ENCODE assay signal across 19 cellular contexts in genomic region chr17:61230461-61230860, GRCh38.
"Had no signal": no experiment of that assay in that cellular context is flagged by ENCODE, and none has a peak within 500 bp of the region (broad histone marks: within the 10 kb centered on the region; RNA-seq: fewer than 3 reads in every experiment).

No MANE protein-coding gene starts in this region.

- H3K9me3 Mint-ChIP-seq: T-cell; T-helper 1 cell treated with Interleukin-12 subunit alpha and Interleukin-12 subunit beta and Interleukin-4 antibody, amounts not matched to agents 30 μg/mL and 1 μg/mL, for 36 hours had no signal

- H3K4me3 Mint-ChIP-seq: T-cell; T-helper 1 cell treated with Interleukin-12 subunit alpha and Interleukin-12 subunit beta and Interleukin-4 antibody, amounts not matched to agents 30 μg/mL and 1 μg/mL, for 36 hours had no signal

- H3K9ac ChIP-seq: SK-N-SH had no signal

- H3K4me2 ChIP-seq: SK-N-SH had no signal

- H3K36me3 Mint-ChIP-seq: T-cell had no signal

- H3K27ac ChIP-seq: RWPE1 had no signal

- H3K27me3 Mint-ChIP-seq: T-cell had no signal

- H3K9me2 ChIP-seq: SK-N-SH had no signal

- H3K27ac Mint-ChIP-seq: T-cell; T-helper 1 cell treated with Interleukin-12 subunit alpha and Interleukin-12 subunit beta and Interleukin-4 antibody, amounts not matched to agents 30 μg/mL and 1 μg/mL, for 36 hours had no signal

- H3K9me3 ChIP-seq: SK-N-SH had no signal

- DNase-seq: Karpas-422, KBM-7, NCI-H1105, NCI-H1417 treated with DMSO at 0.1 percent for 48 hours, NCI-H187, NCI-H2029, NCI-H2081 treated with DMSO at 0.1 percent for 48 hours, NCI-H2171, NCI-H226, NCI-H446, NCI-H510A, NCI-H524 treated with DMSO at 0.1 percent for 48 hours, NCI-H82, SHP77, SK-N-SH, SW 1271, T-cell had no signal
